16 cellular contexts compared by ENCODE assay signal in genomic region chr14:99938896-99939295, GRCh38.
DNase-seq lines count a peak whose midpoint lies in the region; ATAC-seq and TF ChIP-seq lines count a peak whose summit lies in the region.
"Had no signal": no experiment of that assay in that cellular context is flagged by ENCODE, and none has a peak within 500 bp of the region (broad histone marks: within the 10 kb centered on the region; RNA-seq: fewer than 3 reads in every experiment).

No MANE protein-coding gene starts in this region.

- no peaks in the 10 kb centered on the region for H3K36me3 Mint-ChIP-seq in natural killer cell treated with Interleukin-12 subunit alpha and Interleukin-12 subunit beta and Interleukin-15 and Interleukin-18, amount 100 ng/mL, for 72 hours
- H3K36me3 Mint-ChIP-seq in natural killer cell = no peaks in the 10 kb centered on the region
- H3K36me3 Mint-ChIP-seq in WTC11 = no peaks in the 10 kb centered on the region
- H3K36me3 Mint-ChIP-seq in activated CD4-positive, alpha-beta memory T cell treated with anti-CD3 and anti-CD28 coated beads, Interleukin-2, amount 10 ng/mL, durations not matched to agents 7 days and 5 days (ENCODE audit: low read depth) = no peaks in the 10 kb centered on the region
- H3K36me3 Mint-ChIP-seq: CD8-positive, alpha-beta T cell had no signal

- H3K9me3 Mint-ChIP-seq in natural killer cell treated with Interleukin-12 subunit alpha and Interleukin-12 subunit beta and Interleukin-15 and Interleukin-18, amount 100 ng/mL, for 72 hours = no peaks in the 10 kb centered on the region
- no peaks in the 10 kb centered on the region for H3K9me3 Mint-ChIP-seq in natural killer cell
- no peaks in the 10 kb centered on the region for H3K9me3 Mint-ChIP-seq in WTC11
- no peaks in the 10 kb centered on the region for H3K9me3 Mint-ChIP-seq in activated CD4-positive, alpha-beta memory T cell treated with anti-CD3 and anti-CD28 coated beads, Interleukin-2, amount 10 ng/mL, durations not matched to agents 7 days and 5 days
- H3K9me3 Mint-ChIP-seq: CD4-positive, alpha-beta T cell; CD8-positive, alpha-beta T cell had no signal

- H3K4me1 Mint-ChIP-seq in natural killer cell treated with Interleukin-12 subunit alpha and Interleukin-12 subunit beta and Interleukin-15 and Interleukin-18, amount 100 ng/mL, for 72 hours (ENCODE audit: low read depth in 2 of 2) = no peaks in the 10 kb centered on the region
- H3K4me1 Mint-ChIP-seq in natural killer cell (no peaks in the 10 kb centered on the region), WTC11 (peaks cover 5% of the 10 kb centered on the region; the same call in 1 of the 2 replicates)
- H3K4me1 Mint-ChIP-seq in activated CD4-positive, alpha-beta memory T cell treated with anti-CD3 and anti-CD28 coated beads, Interleukin-2, amount 10 ng/mL, durations not matched to agents 7 days and 5 days = no peaks in the 10 kb centered on the region
- H3K4me1 Mint-ChIP-seq: B cell had no signal

- peak; percentile 31 for DNase-seq in natural killer cell treated with Interleukin-12 subunit alpha and Interleukin-12 subunit beta and Interleukin-15 and Interleukin-18, amount 100 ng/mL, for 72 hours (ENCODE audit: low spot score)
- DNase-seq in natural killer cell (no peak), WTC11 (ENCODE audit: low spot score) (no peak), mesenteric fat pad (ENCODE audit: low spot score) (peak; percentile 71), NCI-H524 (lab: John Stamatoyannopoulos, UW) (no peak)
- no peak for DNase-seq in activated CD4-positive, alpha-beta memory T cell treated with anti-CD3 and anti-CD28 coated beads, Interleukin-2, amount 10 ng/mL, durations not matched to agents 7 days and 5 days
- DNase-seq: AML-193; Caco-2; Calu3; CD4-positive, alpha-beta T cell; CD8-positive, alpha-beta T cell; DMS79 treated with DMSO at 0.1 percent for 48 hours; GF-D8 had no signal

- H3K27ac Mint-ChIP-seq in natural killer cell treated with Interleukin-12 subunit alpha and Interleukin-12 subunit beta and Interleukin-15 and Interleukin-18, amount 100 ng/mL, for 72 hours = no peak overlapping the region
- H3K27ac Mint-ChIP-seq in natural killer cell (no peak overlapping the region), WTC11 (peak overlapping the region; percentile 32; the same call in 1 of the 2 replicates)
- H3K27ac Mint-ChIP-seq in activated CD4-positive, alpha-beta memory T cell treated with anti-CD3 and anti-CD28 coated beads, Interleukin-2, amount 10 ng/mL, durations not matched to agents 7 days and 5 days = no peak overlapping the region
- H3K27ac Mint-ChIP-seq: B cell; CD4-positive, alpha-beta T cell; CD8-positive, alpha-beta T cell had no signal

- no peak overlapping the region for H3K4me3 Mint-ChIP-seq in natural killer cell treated with Interleukin-12 subunit alpha and Interleukin-12 subunit beta and Interleukin-15 and Interleukin-18, amount 100 ng/mL, for 72 hours
- H3K4me3 Mint-ChIP-seq in natural killer cell (no peak overlapping the region), WTC11 (no peak overlapping the region)
- no peak overlapping the region for H3K4me3 Mint-ChIP-seq in activated CD4-positive, alpha-beta memory T cell treated with anti-CD3 and anti-CD28 coated beads, Interleukin-2, amount 10 ng/mL, durations not matched to agents 7 days and 5 days
- H3K4me3 Mint-ChIP-seq: B cell; CD4-positive, alpha-beta T cell; CD8-positive, alpha-beta T cell had no signal

- CTCF ChIA-PET in WTC11 (lab: Charles Lee) = interaction anchor here (1.0 to 1.5 kb wide), 6 partner anchors 8 to 216 kb away, joined by 3 to 11 read pairs (median 5); no protein-coding TSS in a partner anchor
- CTCF ChIA-PET in activated CD4-positive, alpha-beta memory T cell treated with anti-CD3 and anti-CD28 coated beads, Interleukin-2, amount 10 ng/mL, durations not matched to agents 7 days and 5 days (lab: Charles Lee) = interaction anchor here (0.9 kb wide), 1 partner anchor 254 kb away, joined by 3 read pairs; no protein-coding TSS in a partner anchor

- peaks cover 4 to 6% of the 10 kb centered on the region in 2 donors for H3K27me3 Mint-ChIP-seq in natural killer cell treated with Interleukin-12 subunit alpha and Interleukin-12 subunit beta and Interleukin-15 and Interleukin-18, amount 100 ng/mL, for 72 hours
- H3K27me3 Mint-ChIP-seq in natural killer cell (ENCODE audit: low read depth in 2 of 2) (peaks cover 8 to 11% of the 10 kb centered on the region in 2 donors), WTC11 (ENCODE audit: low read depth) (no peaks in the 10 kb centered on the region)
- peaks cover 2% of the 10 kb centered on the region for H3K27me3 Mint-ChIP-seq in activated CD4-positive, alpha-beta memory T cell treated with anti-CD3 and anti-CD28 coated beads, Interleukin-2, amount 10 ng/mL, durations not matched to agents 7 days and 5 days

- intact Hi-C loops in natural killer cell (cut with micrococcal nuclease) = no loop called here

- POLR2A ChIA-PET in WTC11 (lab: Charles Lee) = interaction anchor here (0.5 kb wide), 1 partner anchor 41 kb away, joined by 5 read pairs; no protein-coding TSS in a partner anchor
- POLR2A ChIA-PET in activated CD4-positive, alpha-beta memory T cell treated with anti-CD3 and anti-CD28 coated beads, Interleukin-2, amount 10 ng/mL, durations not matched to agents 7 days and 5 days (lab: Charles Lee) = no interaction called here

- TF ChIP-seq CTCF in natural killer cell (IDR thresholded peaks at IDR 0.05) (no peak), WTC11 (IDR thresholded peaks at IDR 0.05) (no peak)

- no peak for ATAC-seq in natural killer cell treated with Interleukin-12 subunit alpha and Interleukin-12 subunit beta and Interleukin-15 and Interleukin-18, amount 100 ng/mL, for 72 hours
- ATAC-seq in natural killer cell (no peak), WTC11 (no peak), GM19324 (IDR thresholded peaks at IDR 0.05; ENCODE audit: low FRiP score, unreplicated experiment) (no peak)
- ATAC-seq: A549; CD8-positive, alpha-beta T cell had no signal

TF ChIP-seq in WTC11, 78 proteins besides CTCF, POLR2A, EP300 and RAD21 (continues in another document):
- no peak for TF ChIP-seq CDX4 (CRISPR knock-in tag; IDR thresholded peaks at IDR 0.05; ENCODE audit: borderline replicate concordance)
- TF ChIP-seq ZNF512 (CRISPR knock-in tag; IDR thresholded peaks at IDR 0.05; ENCODE audit: borderline replicate concordance) = no peak
- TF ChIP-seq USF1 (CRISPR knock-in tag; IDR thresholded peaks at IDR 0.05) = no peak
- no peak for TF ChIP-seq JAZF1 (CRISPR knock-in tag; IDR thresholded peaks at IDR 0.05)
- TF ChIP-seq ZNF263 (CRISPR knock-in tag; IDR thresholded peaks at IDR 0.05; ENCODE audit: low read depth) = no peak
- TF ChIP-seq ZNF317 (CRISPR knock-in tag; IDR thresholded peaks at IDR 0.05; ENCODE audit: borderline replicate concordance, low read depth) = no peak
- TF ChIP-seq JUN (CRISPR knock-in tag; IDR thresholded peaks at IDR 0.05) = no peak
- TF ChIP-seq ZNF423 (CRISPR knock-in tag; IDR thresholded peaks at IDR 0.05) = no peak
- TF ChIP-seq CREM (CRISPR knock-in tag; IDR thresholded peaks at IDR 0.05) = no peak
- TF ChIP-seq E2F4 (CRISPR knock-in tag; IDR thresholded peaks at IDR 0.05; ENCODE audit: borderline replicate concordance, low read depth) = no peak
- TF ChIP-seq MYBL2 (CRISPR knock-in tag; IDR thresholded peaks at IDR 0.05) = no peak
- TF ChIP-seq RELA (CRISPR knock-in tag; IDR thresholded peaks at IDR 0.05; ENCODE audit: borderline replicate concordance) = no peak
- no peak for TF ChIP-seq GTF2I (CRISPR knock-in tag; conservative IDR thresholded peaks at IDR 0.05)

Comparison
In these comparisons a context has a peak if more than half of its experiments do, and no peak if none do; other contexts are left out.
1. DNase-seq: peak in natural killer cell treated with Interleukin-12 subunit alpha and Interleukin-12 subunit beta and Interleukin-15 and Interleukin-18, amount 100 ng/mL, for 72 hours (single experiment) and mesenteric fat pad (single experiment); none in natural killer cell (single experiment), WTC11 (single experiment), NCI-H524 (0 of 2) and activated CD4-positive, alpha-beta memory T cell treated with anti-CD3 and anti-CD28 coated beads, Interleukin-2, amount 10 ng/mL, durations not matched to agents 7 days and 5 days (single experiment).